In the genomic region with DNA sequence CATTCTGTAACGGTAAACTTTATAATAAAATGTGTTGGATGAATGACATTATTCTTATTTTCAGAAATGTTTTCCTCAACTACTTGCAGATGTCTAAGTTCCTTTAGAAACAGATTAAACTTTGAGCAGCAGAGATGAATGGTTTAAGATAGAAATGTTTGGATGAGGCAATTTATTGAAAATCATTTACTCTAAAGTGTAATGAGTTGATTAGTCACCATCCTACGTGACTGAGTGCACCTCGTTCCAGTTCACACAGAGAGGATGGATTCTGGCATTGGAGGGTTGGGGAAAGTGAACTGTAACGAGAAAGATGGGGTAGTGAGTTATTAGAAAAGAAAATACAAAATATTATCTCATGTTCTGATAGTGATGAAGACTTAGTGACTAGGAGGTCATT, we compare ENCODE assay signal across 20 cellular contexts. TPM values are rescaled to one million over a fixed set of nuclear protein-coding genes. Genes with fewer than 3 reads are reported as not detected.
"Had no signal": no experiment of that assay in that cellular context is flagged by ENCODE, and none has a peak within 500 bp of the region (broad histone marks: within the 10 kb centered on the region; RNA-seq: fewer than 3 reads in every experiment).

No MANE protein-coding gene starts in this region.

- H3K27ac ChIP-seq: cardiac muscle cell, hepatocyte, right lobe of liver, upper lobe of left lung had no signal

- H3K4me3 ChIP-seq: cardiac muscle cell, hepatocyte, right lobe of liver, upper lobe of left lung had no signal

- H3K79me2 ChIP-seq: hepatocyte had no signal

- H3K9me3 ChIP-seq: right lobe of liver, upper lobe of left lung had no signal

- H3K36me3 ChIP-seq: cardiac muscle cell, right lobe of liver, upper lobe of left lung had no signal

- H3K27me3 ChIP-seq: cardiac muscle cell, hepatocyte, right lobe of liver, upper lobe of left lung had no signal

- H3K4me1 ChIP-seq: right lobe of liver, upper lobe of left lung had no signal

- H2AFZ ChIP-seq: hepatocyte had no signal

- DNase-seq: activated CD4-positive, alpha-beta T cell treated with anti-CD3 and anti-CD28 coated beads, Interleukin-2, amount 10 ng/mL, durations not matched to agents 24 days and 14 days; activated CD4-positive, CD25-positive, alpha-beta regulatory T cell; activated CD8-positive, alpha-beta memory T cell treated with anti-CD3 and anti-CD28 coated beads, Interleukin-2, amount 50 U/mL, for 4 hours; activated CD8-positive, alpha-beta T cell treated with anti-CD3 and anti-CD28 coated beads, Interleukin-2, amount 10 ng/mL, durations not matched to agents 7 days and 5 days; activated gamma-delta T cell; activated T-cell treated with anti-CD3 and anti-CD28 coated beads, Interleukin-2, amount 50 U/mL, for 72 hours; endodermal cell; erythroblast; mesendoderm; nucleus accumbens; right lobe of liver; stimulated activated naive CD8-positive, alpha-beta T cell treated with anti-CD3 and anti-CD28 coated beads, Interleukin-15, amount 100 ng/mL, for 72 hours; upper lobe of left lung had no signal

- H3K4me2 ChIP-seq: hepatocyte had no signal

- ATAC-seq: activated CD8-positive, alpha-beta T cell treated with anti-CD3 and anti-CD28 coated beads, Interleukin-2, amount 10 ng/mL, durations not matched to agents 7 days and 5 days; activated naive CD4-positive, alpha-beta T cell treated with anti-CD3 and anti-CD28 coated beads, Interleukin-2, amount 50 U/mL, for 72 hours; activated T-cell treated with anti-CD3 and anti-CD28 coated beads, Interleukin-2, amount 50 U/mL, for 72 hours; natural killer cell treated with Interleukin-12 subunit alpha and Interleukin-12 subunit beta and Interleukin-15 and Interleukin-18, amount 100 ng/mL, for 72 hours; stimulated activated naive CD8-positive, alpha-beta T cell treated with anti-CD3 and anti-CD28 coated beads, Interleukin-15, amount 100 ng/mL, for 72 hours had no signal

RNA-seq across cellular contexts. Expression of gene SMPDL3A, which starts 28.7 kb away (rescaled TPM):
- total RNA-seq: activated CD8-positive, alpha-beta T cell treated with anti-CD3 and anti-CD28 coated beads, Interleukin-2, amount 10 ng/mL, durations not matched to agents 7 days and 5 days had no signal

RNA-seq across cellular contexts. Expression of gene FABP7, which starts 38.2 kb away (rescaled TPM):
- total RNA-seq: activated CD4-positive, alpha-beta T cell treated with anti-CD3 and anti-CD28 coated beads, Interleukin-2, amount 10 ng/mL, durations not matched to agents 24 days and 14 days; activated CD8-positive, alpha-beta T cell treated with anti-CD3 and anti-CD28 coated beads, Interleukin-2, amount 10 ng/mL, durations not matched to agents 7 days and 5 days; activated naive CD4-positive, alpha-beta T cell treated with anti-CD3 and anti-CD28 coated beads, Interleukin-2, amount 50 U/mL, for 72 hours; activated T-cell treated with anti-CD3 and anti-CD28 coated beads, Interleukin-2, amount 50 U/mL, for 72 hours; dermis microvascular lymphatic vessel endothelial cell; liver; natural killer cell treated with Interleukin-12 subunit alpha and Interleukin-12 subunit beta and Interleukin-15 and Interleukin-18, amount 100 ng/mL, for 72 hours; posterior vena cava; right lobe of liver; upper lobe of left lung had no signal
